Comparison of ENCODE assay signal across 12 cellular contexts in genomic region chr12:114722176-114722575, GRCh38. TPM values are rescaled to one million over a fixed set of nuclear protein-coding genes. Genes with fewer than 3 reads are reported as not detected.
"Had no signal": no experiment of that assay in that cellular context is flagged by ENCODE, and none has a peak within 500 bp of the region (broad histone marks: within the 10 kb centered on the region; RNA-seq: fewer than 3 reads in every experiment).

No MANE protein-coding gene starts in this region.

RNA-seq across cellular contexts. Expression of gene TBX3, which starts 38.2 kb away (rescaled TPM):
- total RNA-seq: activated B cell treated with CpG ODN at 0.5 μM for 24 hours; activated CD4-positive, alpha-beta memory T cell treated with anti-CD3 and anti-CD28 coated beads for 36 hours; activated CD4-positive, alpha-beta memory T cell treated with anti-CD3 and anti-CD28 coated beads, Interleukin-2, amount 10 ng/mL, durations not matched to agents 7 days and 5 days; activated CD4-positive, alpha-beta T cell treated with anti-CD3 and anti-CD28 coated beads for 36 hours; activated CD4-positive, alpha-beta T cell treated with anti-CD3 and anti-CD28 coated beads, Interleukin-2, amount 10 ng/mL, durations not matched to agents 24 days and 14 days; activated CD4-positive, alpha-beta T cell treated with anti-CD3 and anti-CD28 coated beads, Interleukin-2, amount 10 ng/mL, durations not matched to agents 7 days and 5 days; activated CD8-positive, alpha-beta memory T cell treated with anti-CD3 and anti-CD28 coated beads for 36 hours; activated CD8-positive, alpha-beta memory T cell treated with anti-CD3 and anti-CD28 coated beads, Interleukin-2, amount 10 ng/mL, durations not matched to agents 7 days and 5 days; activated CD8-positive, alpha-beta T cell treated with anti-CD3 and anti-CD28 coated beads for 36 hours; activated CD8-positive, alpha-beta T cell treated with anti-CD3 and anti-CD28 coated beads, Interleukin-2, amount 10 ng/mL, durations not matched to agents 7 days and 5 days; T-helper 1 cell treated with Interleukin-12 subunit alpha and Interleukin-12 subunit beta and Interleukin-4 antibody, amounts not matched to agents 30 ng/mL and 1 ng/mL, for 36 hours; T-helper 2 cell treated with Interferon-gamma antibody and Interleukin-4, amounts not matched to agents 100 ng/mL and 5 ng/mL, for 36 hours had no signal
